Comparison of ENCODE assay signal across 8 cellular contexts in the genomic region with DNA sequence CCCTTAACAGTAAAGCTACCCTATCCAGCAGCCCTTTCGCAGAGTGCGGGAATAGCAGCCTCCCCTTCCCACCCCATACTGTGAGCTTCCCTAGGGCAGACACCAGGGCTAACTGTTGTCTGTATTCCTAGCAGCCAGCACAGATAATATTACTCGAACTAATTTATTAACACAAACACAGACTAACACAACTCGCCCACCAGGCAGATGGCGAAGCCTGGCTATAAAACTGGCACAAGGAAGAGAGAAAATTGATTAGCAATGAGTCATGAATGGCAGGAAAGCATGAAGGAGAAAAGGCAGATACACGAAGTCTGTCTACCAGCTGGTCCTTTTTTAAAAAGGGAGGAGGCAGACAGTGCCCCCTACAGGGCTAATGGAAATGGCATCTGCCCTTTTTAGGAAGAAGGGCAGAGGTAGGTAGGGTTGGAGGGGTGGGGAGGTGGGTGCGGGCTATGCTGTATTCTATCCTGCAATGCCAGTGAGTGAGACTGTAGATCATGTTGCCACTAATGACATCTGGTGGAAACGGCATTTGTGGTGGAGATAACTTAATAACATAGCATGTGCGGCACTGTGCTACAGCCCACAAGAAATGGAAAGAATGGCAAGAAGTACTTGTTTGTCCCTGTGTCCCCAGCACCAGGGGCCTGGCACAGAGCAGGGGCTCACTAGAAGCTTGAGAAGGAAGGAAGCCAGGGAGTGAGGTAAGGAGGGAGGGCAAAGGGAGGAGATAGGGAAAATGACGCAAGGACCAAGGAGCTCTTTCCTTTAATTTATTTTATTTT. TPM values are rescaled to one million over a fixed set of nuclear protein-coding genes. Genes with fewer than 3 reads are reported as not detected.
DNase-seq lines count a peak whose midpoint lies in the region; ATAC-seq, FAIRE-seq and TF ChIP-seq lines count a peak whose summit lies in the region.

No MANE protein-coding gene starts in this region.

- H3K79me2 ChIP-seq in mesendoderm (ENCODE audit: control insufficient read depth, insufficient read depth, low read length): no peaks in the 10 kb centered on the region

- no peak overlapping the region for H3K9ac ChIP-seq in mesendoderm (ENCODE audit: low read length)

- H3K27me3 ChIP-seq in dorsolateral prefrontal cortex (peaks cover 0 to 2% (median 0%) of the 10 kb centered on the region in 45 donors), mesendoderm (ENCODE audit: insufficient read depth, low read length, poor library complexity) (no peaks in the 10 kb centered on the region)

- peak; percentile 76 for FAIRE-seq in GM12891 (lab: Jason Lieb, UNC)

- H3K4me3 ChIP-seq in dorsolateral prefrontal cortex (peak overlapping the region in 2 of 59 donors; percentile 4 to 20), mesendoderm (ENCODE audit: low read length) (no peak overlapping the region)

- no peak overlapping the region for H2AK5ac ChIP-seq in mesendoderm (ENCODE audit: low read length)

- H3K36me3 ChIP-seq in mesendoderm (ENCODE audit: control insufficient read depth, insufficient read depth, low read length): no peaks in the 10 kb centered on the region

- H2BK120ac ChIP-seq in mesendoderm (ENCODE audit: low read depth, low read length): no peak overlapping the region

- H3K79me1 ChIP-seq in mesendoderm (ENCODE audit: low read length): no peaks in the 10 kb centered on the region

- intact Hi-C loops in dorsolateral prefrontal cortex (cut with DNase I): loop anchor here (1.0 to 5.0 kb wide), 4 partner anchors 30 to 101 kb away; a partner anchor contains a TSS

- H2BK15ac ChIP-seq in mesendoderm (replicated peaks; ENCODE audit: low read depth): no peak overlapping the region

- no peak overlapping the region for H3K4me2 ChIP-seq in mesendoderm (ENCODE audit: low read length)

- H3K27ac ChIP-seq in 22Rv1 (no peak overlapping the region), dorsolateral prefrontal cortex (peak overlapping the region in 4 of 59 donors; percentile 8 to 64 (median 42)), mesendoderm (ENCODE audit: low read depth, low read length) (no peak overlapping the region)

- H3K4ac ChIP-seq in mesendoderm (ENCODE audit: low read depth, low read length): no peak overlapping the region

- DNase-seq in GM12891 (ENCODE audit: insufficient read length, low spot score): peak; percentile 26
- peak; percentile 76 for DNase-seq in NCI-H460 (ENCODE audit: extremely low read depth, low read depth)
- peak; percentile 43 to 55 for DNase-seq in activated CD4-positive, alpha-beta T cell treated with anti-CD3 and anti-CD28 coated beads for 4 hours
- DNase-seq in dorsolateral prefrontal cortex: peak in 5 of 10 donors; percentile 41 to 78 (median 51)
- DNase-seq in mesendoderm: peak; percentile 88
- DNase-seq in stimulated activated CD8-positive, alpha-beta memory T cell treated with anti-CD3 and anti-CD28 coated beads, Interleukin-7, amount 100 ng/mL, for 4 hours (ENCODE audit: low read depth in 2 of 2): peak; percentile 8

- TF ChIP-seq CTCF in 22Rv1 (IDR thresholded peaks at IDR 0.05): peak; percentile 90
- peak; percentile 37 to 85 (median 72) for TF ChIP-seq CTCF in dorsolateral prefrontal cortex (IDR thresholded peaks at IDR 0.05 in 54 of 56, conservative IDR thresholded peaks at IDR 0.05 in 2 of 56; ENCODE audit: low read depth in 1 of 56, partially characterized antibody in 56 of 56)

- no peaks in the 10 kb centered on the region for H3K4me1 ChIP-seq in mesendoderm (ENCODE audit: control insufficient read depth, low read depth, low read length)

- H3K18ac ChIP-seq in mesendoderm (ENCODE audit: low read length): no peak overlapping the region

- TF ChIP-seq POLR2A in GM12891 (IDR thresholded peaks at IDR 0.05; ENCODE audit: low read depth, low read length): no peak

- H2BK5ac ChIP-seq in mesendoderm (ENCODE audit: low read length): no peak overlapping the region

- H3K56ac ChIP-seq in mesendoderm (ENCODE audit: low read length): peak overlapping the region; percentile 27

- no CpG with 5 or more reads among the region's 10 CpGs for WGBS in mesendoderm (ENCODE audit: extremely low coverage, insufficient coverage, low lambda C conversion rate)

- no peak overlapping the region for H4K5ac ChIP-seq in mesendoderm (ENCODE audit: low read length)

- no peak overlapping the region for H4K8ac ChIP-seq in mesendoderm (ENCODE audit: low read depth, low read length)

- ATAC-seq in HG03439 (IDR thresholded peaks at IDR 0.05; ENCODE audit: unreplicated experiment): no peak

- H3K23ac ChIP-seq in mesendoderm (ENCODE audit: low read length): no peak overlapping the region

TF ChIP-seq in GM12891, 5 proteins besides CTCF, POLR2A, EP300 and RAD21:
- no peak for TF ChIP-seq POU2F2 (IDR thresholded peaks at IDR 0.05; ENCODE audit: low read depth, low read length)
- no peak for TF ChIP-seq SPI1 (IDR thresholded peaks at IDR 0.05; ENCODE audit: low read depth, low read length)
- TF ChIP-seq PAX5 (IDR thresholded peaks at IDR 0.05; ENCODE audit: insufficient read depth, low read length, severe bottlenecking): no peak
- TF ChIP-seq POLR2AphosphoS5 (IDR thresholded peaks at IDR 0.05; ENCODE audit: low read depth, low read length): no peak
- TF ChIP-seq TAF1 (IDR thresholded peaks at IDR 0.05; ENCODE audit: low read depth, low read length): no peak
TF ChIP-seq in GM12891: peak in this region for 0.

RNA-seq across cellular contexts. Expression of a gene that starts 30.6 kb away (rescaled TPM):
- 33.7 TPM for polyA plus RNA-seq in GM12891 (2012; ENCODE audit: low read depth, missing spikeins)
- 111 and 116 TPM in 2 replicates for total RNA-seq in NCI-H460 (2014; rRNA removed; shearing (Covaris generic))
- polyA plus RNA-seq in NCI-H460 (2014; cell fraction: nucleus; rRNA removed): 151 and 188 TPM in 2 replicates
- 10 to 100 TPM; 15.1 to 36.8 (median 22.8) TPM for total RNA-seq in dorsolateral prefrontal cortex
- polyA plus RNA-seq in mesendoderm (2013, experiment 1 of 2): 75.4 TPM
- 75.2 TPM for polyA plus RNA-seq in mesendoderm (2013, experiment 2 of 2)
